19 cellular contexts compared by ENCODE assay signal in genomic region chr7:151756866-151757265, GRCh38.
DNase-seq lines count a peak whose midpoint lies in the region; ATAC-seq and TF ChIP-seq lines count a peak whose summit lies in the region.
"Had no signal": no experiment of that assay in that cellular context is flagged by ENCODE, and none has a peak within 500 bp of the region (broad histone marks: within the 10 kb centered on the region; RNA-seq: fewer than 3 reads in every experiment).

No MANE protein-coding gene starts in this region.

- H3K4me1 ChIP-seq in body of pancreas: peaks cover 10% of the 10 kb centered on the region
- H3K4me1 ChIP-seq: BE2C had no signal

- H3K36me3 Mint-ChIP-seq in CD14-positive monocyte (peaks cover 57 to 63% of the 10 kb centered on the region in 2 donors), HFFc6 (ENCODE audit: low read depth) (peaks cover 7% of the 10 kb centered on the region), chondrocyte (ENCODE audit: low read depth) (no peaks in the 10 kb centered on the region), osteocyte (ENCODE audit: unreplicated experiment) (no peaks in the 10 kb centered on the region)
- H3K36me3 Mint-ChIP-seq: natural killer cell treated with Interleukin-12 subunit alpha and Interleukin-12 subunit beta and Interleukin-15 and Interleukin-18, amount 100 ng/mL, for 72 hours had no signal

- intact Hi-C loops in CD14-positive monocyte (cut with micrococcal nuclease) (loop anchor here in 1 of 2 donors (5.0 to 10.0 kb wide), 3 partner anchors 125 to 242 kb away; partner anchors contain the start of gene RHEB), body of pancreas (cut with DNase I) (loop anchor here (5.0 kb wide), 1 partner anchor 135 kb away; no protein-coding TSS in a partner anchor)

- no peaks in the 10 kb centered on the region for H3K9me3 ChIP-seq in body of pancreas
- H3K9me3 ChIP-seq: BE2C had no signal

- no peak for DNase-seq in CD14-positive monocyte (ENCODE audit: low spot score)
- DNase-seq in HFFc6: no peak
- peak; percentile 51 for DNase-seq in chondrocyte (ENCODE audit: low spot score)
- DNase-seq in osteocyte (ENCODE audit: extremely low spot score, unreplicated experiment): no peak
- no peak for DNase-seq in body of pancreas
- no peak for DNase-seq in stimulated activated CD4-positive, alpha-beta T cell treated with anti-CD3 and anti-CD28 coated beads, Interleukin-15, amount 100 ng/mL, for 24 hours
- DNase-seq in OCI-M2 (lab: John Stamatoyannopoulos, UW; ENCODE audit: unreplicated experiment): no peak
- DNase-seq: activated effector memory CD4-positive, alpha-beta T cell treated with Interleukin-2 at 50 U/mL for 16 hours; BE2C; effector CD4-positive, alpha-beta T cell; GOT3; left ventricle myocardium superior; NCI-H2171 treated with DMSO at 0.1 percent for 48 hours; NK-92 treated with Interleukin-12 subunit alpha and Interleukin-12 subunit beta, amount 100 ng/mL, for 24 hours; right cardiac atrium; T1000 had no signal

- H3K27ac Mint-ChIP-seq in CD14-positive monocyte (peak overlapping the region; percentile 86 to 98 (median 93)), HFFc6 (peak overlapping the region; percentile 54), chondrocyte (ENCODE audit: unreplicated experiment) (peak overlapping the region; percentile 91), osteocyte (ENCODE audit: unreplicated experiment) (peak overlapping the region; percentile 78)

- 86% methylated on average over 13 of the region's 13 CpGs for WGBS in body of pancreas, 2 donors

- H3K27me3 Mint-ChIP-seq in CD14-positive monocyte (ENCODE audit: low read depth in 3 of 3) (peaks cover 0 to 5% (median 0%) of the 10 kb centered on the region in 3 donors), HFFc6 (ENCODE audit: insufficient read depth) (peaks cover 8% of the 10 kb centered on the region), chondrocyte (ENCODE audit: low read depth) (no peaks in the 10 kb centered on the region), osteocyte (ENCODE audit: unreplicated experiment) (peaks cover 3% of the 10 kb centered on the region)
- H3K27me3 Mint-ChIP-seq: IgD-negative memory B cell; natural killer cell treated with Interleukin-12 subunit alpha and Interleukin-12 subunit beta and Interleukin-15 and Interleukin-18, amount 100 ng/mL, for 72 hours had no signal

- H3K27ac ChIP-seq in body of pancreas: no peak overlapping the region

- H3K4me3 Mint-ChIP-seq in CD14-positive monocyte (no peak overlapping the region), HFFc6 (peak overlapping the region; percentile 28), chondrocyte (ENCODE audit: unreplicated experiment) (peak overlapping the region; percentile 41), osteocyte (ENCODE audit: unreplicated experiment) (no peak overlapping the region)
- H3K4me3 Mint-ChIP-seq: natural killer cell treated with Interleukin-12 subunit alpha and Interleukin-12 subunit beta and Interleukin-15 and Interleukin-18, amount 100 ng/mL, for 72 hours had no signal

- TF ChIP-seq POLR2A in body of pancreas (IDR thresholded peaks at IDR 0.05): no peak

- no peaks in the 10 kb centered on the region for H3K36me3 ChIP-seq in body of pancreas (replicated peaks in 1 of 2; ENCODE audit: insufficient read depth in 1 of 2, low read depth in 2 of 2)
- H3K36me3 ChIP-seq: BE2C had no signal

- H3K9me3 Mint-ChIP-seq in CD14-positive monocyte: peaks cover 0 to 5% (median 1%) of the 10 kb centered on the region in 7 donors
- no peaks in the 10 kb centered on the region for H3K9me3 Mint-ChIP-seq in HFFc6
- peaks cover 7% of the 10 kb centered on the region for H3K9me3 Mint-ChIP-seq in chondrocyte (ENCODE audit: low read depth)
- no peaks in the 10 kb centered on the region for H3K9me3 Mint-ChIP-seq in osteocyte (ENCODE audit: unreplicated experiment)
- H3K9me3 Mint-ChIP-seq: IgD-negative memory B cell; natural killer cell treated with Interleukin-12 subunit alpha and Interleukin-12 subunit beta and Interleukin-15 and Interleukin-18, amount 100 ng/mL, for 72 hours had no signal

- TF ChIP-seq CTCF in CD14-positive monocyte (IDR thresholded peaks at IDR 0.05): no peak
- TF ChIP-seq CTCF in HFFc6 (IDR thresholded peaks at IDR 0.05): no peak
- TF ChIP-seq CTCF in chondrocyte (IDR thresholded peaks at IDR 0.05): no peak
- no peak for TF ChIP-seq CTCF in osteocyte (IDR thresholded peaks at IDR 0.05)
- TF ChIP-seq CTCF in body of pancreas (IDR thresholded peaks at IDR 0.05): no peak

- peaks cover 49% of the 10 kb centered on the region for H3K4me1 Mint-ChIP-seq in CD14-positive monocyte
- peaks cover 68% of the 10 kb centered on the region for H3K4me1 Mint-ChIP-seq in HFFc6 (ENCODE audit: low read depth)
- H3K4me1 Mint-ChIP-seq in chondrocyte (ENCODE audit: low read depth): peaks cover 68% of the 10 kb centered on the region
- H3K4me1 Mint-ChIP-seq in osteocyte (ENCODE audit: unreplicated experiment): peaks cover 66% of the 10 kb centered on the region

- H3K27me3 ChIP-seq in body of pancreas: no peaks in the 10 kb centered on the region
- H3K27me3 ChIP-seq: BE2C had no signal

- no peak for ATAC-seq in HG03196 (IDR thresholded peaks at IDR 0.05; ENCODE audit: unreplicated experiment)
- no peak for ATAC-seq in body of pancreas
- ATAC-seq: left ventricle myocardium superior, right cardiac atrium had no signal

- no peak overlapping the region for H3K4me3 ChIP-seq in body of pancreas

Comparison
In these comparisons a context has a peak if more than half of its experiments do, and no peak if none do; other contexts are left out.
1. H3K4me3 Mint-ChIP-seq: peak in HFFc6 (single experiment) and chondrocyte (single experiment); none in CD14-positive monocyte (0 of 2) and osteocyte (single experiment).
2. Peak in every context shown above with its lines, with median percentiles within 50 percentile points of each other: H3K27ac Mint-ChIP-seq.